Comparison of ENCODE assay signal across 17 cellular contexts in the genomic region with DNA sequence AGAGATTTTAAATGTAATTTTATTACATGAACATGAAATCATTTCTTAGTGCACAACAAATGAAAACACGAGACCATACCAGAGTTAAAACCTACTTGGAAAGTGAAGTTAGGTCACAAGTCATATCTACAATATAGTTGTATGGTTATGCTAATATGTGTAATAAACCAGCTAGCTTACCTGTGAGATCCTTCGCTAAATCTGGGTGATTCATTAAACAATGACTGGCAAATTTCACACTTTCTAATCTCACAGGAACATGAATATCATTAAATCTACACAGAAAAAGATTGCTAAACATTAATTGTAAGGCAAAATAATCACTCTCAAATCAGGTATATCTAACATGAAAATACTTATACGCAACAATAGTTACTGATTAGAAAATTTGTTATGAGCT.
"Had no signal": no experiment of that assay in that cellular context is flagged by ENCODE, and none has a peak within 500 bp of the region (broad histone marks: within the 10 kb centered on the region; RNA-seq: fewer than 3 reads in every experiment).

No MANE protein-coding gene starts in this region.

- FAIRE-seq: keratinocyte had no signal

- H3K27ac ChIP-seq: esophagus squamous epithelium, gastroesophageal sphincter, left ventricle myocardium inferior, lower lobe of right lung, testis, transverse colon had no signal

- DNase-seq: effector memory CD4-positive, alpha-beta T cell; esophagus squamous epithelium; foreskin fibroblast; glutamatergic neuron; left cardiac atrium; left ventricle myocardium inferior; lower lobe of right lung; natural killer cell; right cardiac atrium; stimulated activated CD4-positive, alpha-beta T cell treated with anti-CD3 and anti-CD28 coated beads, Interleukin-2, amount 100 ng/mL, for 24 hours; stimulated activated CD4-positive, alpha-beta T cell treated with anti-CD3 and anti-CD28 coated beads, Interleukin-4, amount 100 ng/mL, for 4 hours; stimulated activated naive B cell treated with anti-CD40 and anti-IgM and Interleukin-4, amounts not matched to agents 10 μg/mL and 1 μg/mL and 100 μg/mL, for 72 hours; stimulated activated naive CD8-positive, alpha-beta T cell treated with anti-CD3 and anti-CD28 coated beads, Interleukin-15, amount 100 ng/mL, for 72 hours; testis; transverse colon had no signal

- H3K27me3 ChIP-seq: esophagus squamous epithelium, gastroesophageal sphincter, testis, transverse colon had no signal

- H3K4me1 ChIP-seq: esophagus squamous epithelium, lower lobe of right lung, testis, transverse colon had no signal

- H3K4me3 ChIP-seq: esophagus squamous epithelium, gastroesophageal sphincter, left ventricle myocardium inferior, lower lobe of right lung, testis, transverse colon had no signal

- H3K9me3 ChIP-seq: esophagus squamous epithelium, gastroesophageal sphincter, left ventricle myocardium inferior, lower lobe of right lung, testis, transverse colon had no signal
